In the genomic region with DNA sequence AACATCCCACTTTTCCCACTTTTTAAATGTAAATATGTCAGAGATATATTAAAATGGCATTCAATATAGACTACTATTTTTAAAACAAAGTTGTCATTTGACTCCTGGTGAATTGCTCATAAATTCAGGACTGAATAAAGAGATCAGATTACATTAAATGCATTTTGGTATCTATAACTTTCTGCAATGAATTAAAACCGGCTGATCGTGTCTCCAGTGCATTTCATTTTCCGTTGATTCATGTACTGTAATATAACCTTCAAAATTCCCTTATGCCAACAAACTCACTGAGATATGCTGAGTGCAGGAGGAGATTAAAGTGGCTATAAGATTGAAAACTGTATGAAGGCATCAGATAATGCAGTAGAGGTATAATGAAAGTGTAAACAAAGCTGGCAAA, we compare ENCODE assay signal across 22 cellular contexts.
"Had no signal": no experiment of that assay in that cellular context is flagged by ENCODE, and none has a peak within 500 bp of the region (broad histone marks: within the 10 kb centered on the region; RNA-seq: fewer than 3 reads in every experiment).

No MANE protein-coding gene starts in this region.

- DNase-seq: activated CD4-positive, alpha-beta T cell treated with anti-CD3 and anti-CD28 coated beads for 1 hour; activated CD4-positive, alpha-beta T cell treated with anti-CD3 and anti-CD28 coated beads, Interleukin-2, amount 10 ng/mL, durations not matched to agents 24 days and 14 days; activated CD4-positive, alpha-beta T cell treated with anti-CD3 and anti-CD28 coated beads, Interleukin-2, amount 50 U/mL, for 48 hours; activated CD8-positive, alpha-beta memory T cell treated with anti-CD3 and anti-CD28 coated beads, Interleukin-2, amount 10 ng/mL, durations not matched to agents 7 days and 5 days; activated effector memory CD4-positive, alpha-beta T cell treated with anti-CD3 and anti-CD28 coated beads, Interleukin-2, amount 50 U/mL, for 16 hours; activated naive CD4-positive, alpha-beta T cell treated with Interleukin-2 at 50 U/mL for 16 hours; activated naive CD8-positive, alpha-beta T cell treated with anti-CD3 and anti-CD28 coated beads, Interleukin-2, amount 50 U/mL, for 24 hours; activated T-cell treated with anti-CD3 and anti-CD28 coated beads, Interleukin-2, amount 50 U/mL, for 4 hours; amygdala; MG63; MV-4-11; NCI-H1092 treated with DMSO at 0.1 percent for 48 hours; NCI-H1417 treated with DMSO at 0.1 percent for 48 hours; NCI-H1694; NCI-H2029; NCI-H2107; NCI-H446; NCI-H748 treated with DMSO at 0.1 percent for 48 hours; RPMI8226; SW 1271 had no signal

- H3K27ac ChIP-seq: KMS-11, SK-N-MC had no signal

- H3K4me3 ChIP-seq: MG63, SK-N-MC had no signal

- H3K9ac ChIP-seq: KMS-11 had no signal

- H3K27me3 ChIP-seq: MG63 had no signal

- H3K9me3 ChIP-seq: MG63 had no signal

- H3K4me2 ChIP-seq: KMS-11 had no signal

- H3K36me3 ChIP-seq: MG63 had no signal
